11 cellular contexts compared by ENCODE assay signal in genomic region chr14:92586966-92587365, GRCh38.
DNase-seq lines count a peak whose midpoint lies in the region; ATAC-seq and TF ChIP-seq lines count a peak whose summit lies in the region.
"Had no signal": no experiment of that assay in that cellular context is flagged by ENCODE, and none has a peak within 500 bp of the region (broad histone marks: within the 10 kb centered on the region; RNA-seq: fewer than 3 reads in every experiment).

No MANE protein-coding gene starts in this region.

- H3K9me3 ChIP-seq in CD4-positive, alpha-beta T cell (ENCODE audit: control insufficient read depth, low read length) = no peaks in the 10 kb centered on the region
- H3K9me3 ChIP-seq in KOPT-K1 (ENCODE audit: insufficient read depth, low read length, poor library complexity, severe bottlenecking) (no peaks in the 10 kb centered on the region), esophagus muscularis mucosa (peaks cover 0 to 6% (median 0%) of the 10 kb centered on the region in 4 donors), thyroid gland (no peaks in the 10 kb centered on the region)

- no peaks in the 10 kb centered on the region for H3K27me3 ChIP-seq in CD4-positive, alpha-beta T cell (ENCODE audit: control insufficient read depth, insufficient read depth, low read length)
- no peaks in the 10 kb centered on the region for H3K27me3 ChIP-seq in esophagus muscularis mucosa
- no peaks in the 10 kb centered on the region for H3K27me3 ChIP-seq in thyroid gland

- H3K4me1 ChIP-seq in esophagus muscularis mucosa (peaks cover 25 to 48% (median 34%) of the 10 kb centered on the region in 4 donors), thyroid gland (peaks cover 0 to 6% of the 10 kb centered on the region in 2 donors)

- H3K4me3 Mint-ChIP-seq in CD4-positive, alpha-beta T cell = peak overlapping the region; percentile 73

- intact Hi-C loops in CD4-positive, alpha-beta T cell (cut with DNase I, micrococcal nuclease) = loop anchor here in 1 of 2 experiments (2.0 kb wide), 2 partner anchors 38 to 64 kb away; no protein-coding TSS in a partner anchor
- intact Hi-C loops in esophagus muscularis mucosa (cut with DNase I) = loop anchor here (5.0 kb wide), 1 partner anchor 95 kb away; no protein-coding TSS in a partner anchor
- intact Hi-C loops in thyroid gland (cut with DNase I) = no loop called here

- ATAC-seq in CD4-positive, alpha-beta T cell (ENCODE audit: poor library complexity) = no peak
- ATAC-seq in GM18870 (IDR thresholded peaks at IDR 0.05; ENCODE audit: unreplicated experiment) = no peak
- ATAC-seq: HCT116 had no signal

- H3K4me1 Mint-ChIP-seq in CD4-positive, alpha-beta T cell (ENCODE audit: low read depth) = peaks cover 95% of the 10 kb centered on the region

- H3K27ac Mint-ChIP-seq in CD4-positive, alpha-beta T cell = peak overlapping the region; percentile 90

- 86% methylated on average over 5 of the region's 5 CpGs for WGBS in esophagus muscularis mucosa
- WGBS in thyroid gland, 2 donors = 84 to 91% methylated on average over 5 of the region's 5 CpGs

- CTCF ChIA-PET in CD4-positive, alpha-beta T cell (lab: Charles Lee) = interaction anchor here (1.3 to 2.7 kb wide), 5 partner anchors 10 to 39 kb away, joined by 4 to 10 read pairs (median 5); no protein-coding TSS in a partner anchor

- no peak for DNase-seq in CD4-positive, alpha-beta T cell
- DNase-seq in esophagus muscularis mucosa (ENCODE audit: extremely low spot score) = no peak
- no peak for DNase-seq in stimulated activated CD4-positive, alpha-beta T cell treated with anti-CD3 and anti-CD28 coated beads, Interleukin-2, amount 100 ng/mL, for 24 hours
- DNase-seq in thyroid gland = no peak
- no peak for DNase-seq in NCI-H82 (lab: John Stamatoyannopoulos, UW)
- DNase-seq: NCI-H1417 treated with DMSO at 0.1 percent for 48 hours; stimulated activated CD4-positive, alpha-beta T cell treated with anti-CD3 and anti-CD28 coated beads, Interleukin-4, amount 100 ng/mL, for 1 hour had no signal

- POLR2A ChIA-PET in CD4-positive, alpha-beta T cell (lab: Charles Lee) = interaction anchor here (0.7 to 3.4 kb wide), 17 partner anchors 10 to 465 kb away, joined by 3 to 29 read pairs (median 4); no protein-coding TSS in a partner anchor

- H3K9me3 Mint-ChIP-seq in CD4-positive, alpha-beta T cell = peaks cover 5% of the 10 kb centered on the region

- no peak overlapping the region for H3K4me3 ChIP-seq in esophagus muscularis mucosa
- H3K4me3 ChIP-seq in skin epidermis = no peak overlapping the region
- H3K4me3 ChIP-seq in thyroid gland (replicated peaks in 1 of 3) = no peak overlapping the region

- TF ChIP-seq EP300 in esophagus muscularis mucosa (IDR thresholded peaks at IDR 0.05) = no peak

- TF ChIP-seq CTCF in CD4-positive, alpha-beta T cell (IDR thresholded peaks at IDR 0.05) = no peak
- no peak for TF ChIP-seq CTCF in esophagus muscularis mucosa (IDR thresholded peaks at IDR 0.05)
- TF ChIP-seq CTCF in thyroid gland (IDR thresholded peaks at IDR 0.05) = no peak

- no peaks in the 10 kb centered on the region for H3K27me3 Mint-ChIP-seq in CD4-positive, alpha-beta T cell

- TF ChIP-seq POLR2A in esophagus muscularis mucosa (IDR thresholded peaks at IDR 0.05; ENCODE audit: low read depth) (no peak), thyroid gland (IDR thresholded peaks at IDR 0.05) (no peak)

- peak overlapping the region; percentile 58 for H3K27ac ChIP-seq in CD4-positive, alpha-beta T cell (ENCODE audit: low read depth, low read length)
- H3K27ac ChIP-seq in KOPT-K1 (ENCODE audit: low read depth, low read length, poor library complexity, severe bottlenecking) = peak overlapping the region; percentile 69
- H3K27ac ChIP-seq in esophagus muscularis mucosa (replicated peaks in 1 of 4) = peak overlapping the region; percentile 39 to 79 (median 66)
- peak overlapping the region in 18 of 21 experiments; percentile 16 to 83 (median 54) for H3K27ac ChIP-seq in skin epidermis
- H3K27ac ChIP-seq in thyroid gland = peak overlapping the region in 1 of 3 donors; percentile 40

- H3K36me3 ChIP-seq in KOPT-K1 (ENCODE audit: insufficient read depth, low read length) = peaks cover 40% of the 10 kb centered on the region; the same call in 1 of the 2 replicates
- H3K36me3 ChIP-seq in esophagus muscularis mucosa = peaks cover 0 to 15% (median 4%) of the 10 kb centered on the region in 4 donors
- no peaks in the 10 kb centered on the region for H3K36me3 ChIP-seq in thyroid gland

- no peaks in the 10 kb centered on the region for H3K36me3 Mint-ChIP-seq in CD4-positive, alpha-beta T cell (ENCODE audit: low read depth)
